ENCODE assay signal across 21 cellular contexts in the genomic region with DNA sequence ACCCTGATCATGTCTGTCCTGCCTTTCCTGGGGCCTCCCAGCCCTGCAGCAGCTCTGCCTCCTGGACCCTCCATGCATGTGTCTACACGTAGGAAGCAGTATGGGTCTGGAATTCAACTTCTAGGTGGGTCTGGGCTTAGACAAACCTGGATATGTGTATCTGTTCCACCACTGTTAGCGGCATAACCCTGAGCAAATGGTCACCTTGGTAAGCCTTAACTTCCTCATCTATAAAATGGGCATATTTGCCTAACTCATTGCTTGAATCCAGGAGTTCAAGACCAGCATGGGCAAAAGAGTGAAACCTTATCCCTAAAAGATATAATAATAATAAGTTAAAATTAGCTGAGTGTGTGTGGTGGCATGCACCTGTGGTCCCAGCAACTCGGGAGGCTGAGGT. TPM values are rescaled to one million over a fixed set of nuclear protein-coding genes. Genes with fewer than 3 reads are reported as not detected.
"Had no signal": no experiment of that assay in that cellular context is flagged by ENCODE, and none has a peak within 500 bp of the region (broad histone marks: within the 10 kb centered on the region; RNA-seq: fewer than 3 reads in every experiment).

No MANE protein-coding gene starts in this region.

- H3K27ac Mint-ChIP-seq: effector memory CD8-positive, alpha-beta T cell; naive thymus-derived CD8-positive, alpha-beta T cell had no signal

- DNase-seq: effector memory CD8-positive, alpha-beta T cell; foreskin fibroblast; gastrocnemius medialis; head of caudate nucleus; mammary epithelial cell; mesendoderm; naive thymus-derived CD8-positive, alpha-beta T cell; stimulated activated CD4-positive, alpha-beta T cell treated with anti-CD3 and anti-CD28 coated beads, Interleukin-12 subunit alpha, Interleukin-12 subunit beta, amount 100 ng/mL, for 4 hours; stimulated activated CD4-positive, alpha-beta T cell treated with anti-CD3 and anti-CD28 coated beads, Interleukin-1b, Interleukin-23, amount 100 ng/mL, for 48 hours; stimulated activated CD4-positive, alpha-beta T cell treated with anti-CD3 and anti-CD28 coated beads, Interleukin-4, amount 100 ng/mL, for 1 hour; stimulated activated CD8-positive, alpha-beta memory T cell treated with anti-CD3 and anti-CD28 coated beads, Interleukin-4, amount 100 ng/mL, for 48 hours; stimulated activated naive CD4-positive, alpha-beta T cell treated with Interleukin-2 at 50 U/mL for 16 hours; stomach; thyroid gland; trophoblast cell had no signal

- H3K27me3 ChIP-seq: gastrocnemius medialis, stomach, thyroid gland, vagina had no signal

- H3K4me1 ChIP-seq: parathyroid adenoma had no signal

- H2AFZ ChIP-seq: parathyroid adenoma had no signal

- H3K36me3 ChIP-seq: gastrocnemius medialis, stomach, thyroid gland, vagina had no signal

- H3K9ac ChIP-seq: parathyroid adenoma had no signal

- H3K79me2 ChIP-seq: parathyroid adenoma had no signal

- ATAC-seq: effector memory CD8-positive, alpha-beta T cell; esophagus mucosa; naive thymus-derived CD8-positive, alpha-beta T cell had no signal

- H3K9me3 ChIP-seq: gastrocnemius medialis, thyroid gland, vagina had no signal

- H3K4me3 Mint-ChIP-seq: effector memory CD8-positive, alpha-beta T cell; naive thymus-derived CD8-positive, alpha-beta T cell had no signal

- H3K27ac ChIP-seq: epithelial cell of prostate, stomach had no signal

- H3K4me3 ChIP-seq: coronary artery, gastrocnemius medialis, smooth muscle cell, stomach, thyroid gland, vagina had no signal

RNA-seq across cellular contexts. Expression of a gene that starts 44.2 kb away (rescaled TPM):
- polyA plus RNA-seq: naive thymus-derived CD8-positive, alpha-beta T cell had no signal
